ENCODE assay signal across 8 cellular contexts in genomic region chr12:56188786-56189335, GRCh38. TPM values are rescaled to one million over a fixed set of nuclear protein-coding genes. Genes with fewer than 3 reads are reported as not detected.
A peak's percentile ranks its signal among the peaks of the same experiment; 100 is the strongest.
DNase-seq lines count a peak whose midpoint lies in the region; ATAC-seq, FAIRE-seq and TF ChIP-seq lines count a peak whose summit lies in the region.

No MANE protein-coding gene starts in this region.

- H3K4me1 ChIP-seq in heart left ventricle (peaks cover 0 to 38% (median 17%) of the 10 kb centered on the region in 12 donors), prostate gland (replicated peaks) (no peaks in the 10 kb centered on the region)

- WGBS in heart left ventricle, 4 donors = 0 to 3% (median 2%) methylated on average over 18 to 38 of the region's 39 CpGs
- WGBS in prostate gland = under 1% methylated on average over 30 of the region's 39 CpGs

- TF ChIP-seq CTCF in heart left ventricle (IDR thresholded peaks at IDR 0.05) = no peak
- TF ChIP-seq CTCF in prostate gland (IDR thresholded peaks at IDR 0.05) = no peak

- peak overlapping the region; percentile 73 to 98 (median 90) for H3K27ac ChIP-seq in heart left ventricle
- peak overlapping the region; percentile 96 to 98 for H3K27ac ChIP-seq in prostate gland

- H3K27ac Mint-ChIP-seq in activated T-helper 2 cell treated with anti-CD3 and anti-CD28 coated beads, Interferon-gamma antibody, Interleukin-2, Interleukin-4, amounts not matched to agents 10 μg/mL and 5 μg/mL and 100 μg/mL, durations not matched to agents 14 hours and 24 hours and 36 hours = peak overlapping the region; percentile 88

- intact Hi-C loops in activated T-helper 2 cell treated with anti-CD3 and anti-CD28 coated beads, Interferon-gamma antibody, Interleukin-2, Interleukin-4, amounts not matched to agents 10 μg/mL and 5 μg/mL and 100 μg/mL, durations not matched to agents 14 hours and 24 hours and 36 hours (cut with micrococcal nuclease) = loop anchor here (1.0 to 2.0 kb wide), 4 partner anchors 30 to 70 kb away; partner anchors contain the start of gene MYL6
- intact Hi-C loops in heart left ventricle (cut with DNase I) (loop anchor here (1.0 to 10.0 kb wide), 6 partner anchors 30 to 144 kb away; partner anchors contain the start of genes ZC3H10 (in 6 of the 10), MYL6 (in 1 of the 10), NABP2 (in 1 of the 10) and RNF41 (in 1 of the 10)), prostate gland (cut with DNase I) (loop anchor here (2.0 kb wide), 1 partner anchor 62 kb away; no protein-coding TSS in a partner anchor)

- H3K4me3 Mint-ChIP-seq in activated T-helper 2 cell treated with anti-CD3 and anti-CD28 coated beads, Interferon-gamma antibody, Interleukin-2, Interleukin-4, amounts not matched to agents 10 μg/mL and 5 μg/mL and 100 μg/mL, durations not matched to agents 14 hours and 24 hours and 36 hours (ENCODE audit: low read depth) = peak overlapping the region; percentile 93

- H3K27me3 Mint-ChIP-seq in activated T-helper 2 cell treated with anti-CD3 and anti-CD28 coated beads, Interferon-gamma antibody, Interleukin-2, Interleukin-4, amounts not matched to agents 10 μg/mL and 5 μg/mL and 100 μg/mL, durations not matched to agents 14 hours and 24 hours and 36 hours (ENCODE audit: low read depth) = no peaks in the 10 kb centered on the region

- H3K4me1 Mint-ChIP-seq in activated T-helper 2 cell treated with anti-CD3 and anti-CD28 coated beads, Interferon-gamma antibody, Interleukin-2, Interleukin-4, amounts not matched to agents 10 μg/mL and 5 μg/mL and 100 μg/mL, durations not matched to agents 14 hours and 24 hours and 36 hours (ENCODE audit: low read depth) = peaks cover 37% of the 10 kb centered on the region

- H3K27me3 ChIP-seq in heart left ventricle (no peaks in the 10 kb centered on the region), prostate gland (replicated peaks; ENCODE audit: insufficient read depth) (no peaks in the 10 kb centered on the region)

- FAIRE-seq in HTR-8/SVneo (lab: Jason Lieb, UNC) = no peak

- DNase-seq in DMS79 treated with DMSO at 0.1 percent for 48 hours (lab: John Stamatoyannopoulos, UW) (peak; percentile 30), DMS79 (lab: John Stamatoyannopoulos, UW) (no peak), HTR-8/SVneo (ENCODE audit: insufficient read length, low spot score) (peak; percentile 26), heart left ventricle (peak in 2 of 5 donors; percentile 54 to 80), prostate gland (ENCODE audit: low spot score) (peak; percentile 13), MV-4-11 (lab: John Stamatoyannopoulos, UW) (no peak)
- DNase-seq in activated T-helper 2 cell treated with anti-CD3 and anti-CD28 coated beads, Interferon-gamma antibody, Interleukin-2, Interleukin-4, amounts not matched to agents 10 μg/mL and 5 μg/mL and 100 μg/mL, durations not matched to agents 14 hours and 24 hours and 36 hours (ENCODE audit: low spot score) = no peak

- H3K9me3 Mint-ChIP-seq in activated T-helper 2 cell treated with anti-CD3 and anti-CD28 coated beads, Interferon-gamma antibody, Interleukin-2, Interleukin-4, amounts not matched to agents 10 μg/mL and 5 μg/mL and 100 μg/mL, durations not matched to agents 14 hours and 24 hours and 36 hours = no peaks in the 10 kb centered on the region

- peaks cover 45% of the 10 kb centered on the region for H3K36me3 Mint-ChIP-seq in activated T-helper 2 cell treated with anti-CD3 and anti-CD28 coated beads, Interferon-gamma antibody, Interleukin-2, Interleukin-4, amounts not matched to agents 10 μg/mL and 5 μg/mL and 100 μg/mL, durations not matched to agents 14 hours and 24 hours and 36 hours (ENCODE audit: low read depth)

- no peaks in the 10 kb centered on the region for H3K9me3 ChIP-seq in heart left ventricle
- no peaks in the 10 kb centered on the region for H3K9me3 ChIP-seq in prostate gland

- peaks cover 0 to 37% (median 31%) of the 10 kb centered on the region in 9 donors for H3K36me3 ChIP-seq in heart left ventricle
- peaks cover 9 to 14% of the 10 kb centered on the region in 2 donors for H3K36me3 ChIP-seq in prostate gland

- peak in 2 of 4 donors; percentile 9 to 36 for ATAC-seq in heart left ventricle
- no peak for ATAC-seq in GM19324 (IDR thresholded peaks at IDR 0.05; ENCODE audit: low FRiP score, unreplicated experiment)

- H3K4me3 ChIP-seq in heart left ventricle (peak overlapping the region; percentile 60 to 99 (median 84)), prostate gland (peak overlapping the region; percentile 82 to 85)

- TF ChIP-seq POLR2A in heart left ventricle (IDR thresholded peaks at IDR 0.05) (no peak), prostate gland (IDR thresholded peaks at IDR 0.05) (no peak)

RNA-seq across cellular contexts. Expression of gene SMARCC2, which starts 0.4 kb away (rescaled TPM):
- 131 and 136 TPM in 2 replicates for total RNA-seq in activated T-helper 2 cell treated with anti-CD3 and anti-CD28 coated beads, Interferon-gamma antibody, Interleukin-2, Interleukin-4, amounts not matched to agents 10 μg/mL and 5 μg/mL and 100 μg/mL, durations not matched to agents 14 hours and 24 hours and 36 hours
- total RNA-seq in heart left ventricle = 10 to 100 TPM; 48.6 to 83.5 (median 66.2) TPM
- 10 to 100 TPM; 21.4 to 27.6 TPM for polyA plus RNA-seq in heart left ventricle
- 100 to 1,000 TPM in 1 of 2 donors, 10 to 100 TPM in 1; 60.4 to 101 TPM for total RNA-seq in prostate gland

RNA-seq across cellular contexts. Expression of gene MYL6, which starts 30.7 kb away (rescaled TPM):
- total RNA-seq in activated T-helper 2 cell treated with anti-CD3 and anti-CD28 coated beads, Interferon-gamma antibody, Interleukin-2, Interleukin-4, amounts not matched to agents 10 μg/mL and 5 μg/mL and 100 μg/mL, durations not matched to agents 14 hours and 24 hours and 36 hours = 1,051 and 1,067 TPM in 2 replicates
- total RNA-seq in heart left ventricle (100 to 1,000 TPM; 355 to 949 (median 613) TPM), prostate gland (1,000 to 10,000 TPM; 1,587 to 1,792 TPM)
- 1,000 to 10,000 TPM in 1 of 2 donors, 100 to 1,000 TPM in 1; 745 to 1,383 TPM for polyA plus RNA-seq in heart left ventricle

RNA-seq across cellular contexts. Expression of gene RNF41, which starts 32.9 kb away (rescaled TPM):
- 38.5 TPM in 2 replicates for total RNA-seq in activated T-helper 2 cell treated with anti-CD3 and anti-CD28 coated beads, Interferon-gamma antibody, Interleukin-2, Interleukin-4, amounts not matched to agents 10 μg/mL and 5 μg/mL and 100 μg/mL, durations not matched to agents 14 hours and 24 hours and 36 hours
- total RNA-seq in heart left ventricle (10 to 100 TPM; 41.7 to 84.0 (median 53.3) TPM), prostate gland (10 to 100 TPM; 74.4 to 90.4 TPM)
- 10 to 100 TPM; 10.6 to 62.4 TPM for polyA plus RNA-seq in heart left ventricle

RNA-seq across cellular contexts. Expression of gene NABP2, which starts 35.3 kb away (rescaled TPM):
- 77.3 and 86.8 TPM in 2 replicates for total RNA-seq in activated T-helper 2 cell treated with anti-CD3 and anti-CD28 coated beads, Interferon-gamma antibody, Interleukin-2, Interleukin-4, amounts not matched to agents 10 μg/mL and 5 μg/mL and 100 μg/mL, durations not matched to agents 14 hours and 24 hours and 36 hours
- total RNA-seq in heart left ventricle (10 to 100 TPM; 18.0 to 27.4 (median 20.7) TPM), prostate gland (10 to 100 TPM; 21.4 to 33.2 TPM)
- 10 to 100 TPM; 14.8 to 30.1 TPM for polyA plus RNA-seq in heart left ventricle

RNA-seq across cellular contexts. Expression of gene MYL6B, which starts 36.5 kb away (rescaled TPM):
- total RNA-seq in activated T-helper 2 cell treated with anti-CD3 and anti-CD28 coated beads, Interferon-gamma antibody, Interleukin-2, Interleukin-4, amounts not matched to agents 10 μg/mL and 5 μg/mL and 100 μg/mL, durations not matched to agents 14 hours and 24 hours and 36 hours = 89.7 and 94.3 TPM in 2 replicates
- 10 to 100 TPM; 30.1 to 55.2 (median 41.1) TPM for total RNA-seq in heart left ventricle
- polyA plus RNA-seq in heart left ventricle = 10 to 100 TPM; 27.5 to 65.9 TPM
- 100 to 1,000 TPM in 1 of 2 donors, 10 to 100 TPM in 1; 66.4 to 203 TPM for total RNA-seq in prostate gland

Comparison
In these comparisons a context has a peak if more than half of its experiments do, and no peak if none do; other contexts are left out.
1. DNase-seq: peak in DMS79 treated with DMSO at 0.1 percent for 48 hours (single experiment), HTR-8/SVneo (single experiment) and prostate gland (single experiment); none in DMS79 (single experiment), activated T-helper 2 cell treated with anti-CD3 and anti-CD28 coated beads, Interferon-gamma antibody, Interleukin-2, Interleukin-4, amounts not matched to agents 10 μg/mL and 5 μg/mL and 100 μg/mL, durations not matched to agents 14 hours and 24 hours and 36 hours (single experiment) and MV-4-11 (single experiment).